In the genomic region with DNA sequence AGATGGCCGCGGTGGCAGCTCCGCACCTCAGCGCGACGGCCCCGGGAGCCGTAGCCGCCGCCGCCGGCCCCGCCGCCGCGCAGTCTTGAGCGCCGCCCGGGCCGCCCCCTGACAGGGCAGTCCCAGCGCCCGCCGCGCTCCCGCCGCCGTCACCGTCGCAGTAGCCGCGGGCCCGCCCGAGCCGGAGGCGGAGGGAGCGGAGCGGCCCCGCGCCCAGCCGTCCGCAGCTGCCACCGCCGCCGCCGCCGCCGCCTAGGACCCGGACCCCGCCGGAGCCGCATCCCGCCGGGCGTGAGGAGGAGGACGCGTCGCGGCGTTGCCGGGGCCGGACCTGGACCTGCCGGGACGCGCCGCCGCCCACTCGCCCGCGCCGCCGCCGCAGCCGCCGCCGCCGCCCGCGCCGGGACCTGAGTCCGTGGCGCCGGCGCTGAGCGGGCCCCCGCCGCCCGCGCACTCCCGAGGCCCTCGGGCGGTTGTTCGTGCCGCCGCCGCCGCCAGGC, we compare ENCODE assay signal across 1 cellular context.
TF ChIP-seq lines count a peak whose summit lies in the region.

No MANE protein-coding gene starts in this region.

TF ChIP-seq in WTC11, 78 proteins besides CTCF, POLR2A, EP300 and RAD21 (continued from another document):
- TF ChIP-seq, protein P1, sequence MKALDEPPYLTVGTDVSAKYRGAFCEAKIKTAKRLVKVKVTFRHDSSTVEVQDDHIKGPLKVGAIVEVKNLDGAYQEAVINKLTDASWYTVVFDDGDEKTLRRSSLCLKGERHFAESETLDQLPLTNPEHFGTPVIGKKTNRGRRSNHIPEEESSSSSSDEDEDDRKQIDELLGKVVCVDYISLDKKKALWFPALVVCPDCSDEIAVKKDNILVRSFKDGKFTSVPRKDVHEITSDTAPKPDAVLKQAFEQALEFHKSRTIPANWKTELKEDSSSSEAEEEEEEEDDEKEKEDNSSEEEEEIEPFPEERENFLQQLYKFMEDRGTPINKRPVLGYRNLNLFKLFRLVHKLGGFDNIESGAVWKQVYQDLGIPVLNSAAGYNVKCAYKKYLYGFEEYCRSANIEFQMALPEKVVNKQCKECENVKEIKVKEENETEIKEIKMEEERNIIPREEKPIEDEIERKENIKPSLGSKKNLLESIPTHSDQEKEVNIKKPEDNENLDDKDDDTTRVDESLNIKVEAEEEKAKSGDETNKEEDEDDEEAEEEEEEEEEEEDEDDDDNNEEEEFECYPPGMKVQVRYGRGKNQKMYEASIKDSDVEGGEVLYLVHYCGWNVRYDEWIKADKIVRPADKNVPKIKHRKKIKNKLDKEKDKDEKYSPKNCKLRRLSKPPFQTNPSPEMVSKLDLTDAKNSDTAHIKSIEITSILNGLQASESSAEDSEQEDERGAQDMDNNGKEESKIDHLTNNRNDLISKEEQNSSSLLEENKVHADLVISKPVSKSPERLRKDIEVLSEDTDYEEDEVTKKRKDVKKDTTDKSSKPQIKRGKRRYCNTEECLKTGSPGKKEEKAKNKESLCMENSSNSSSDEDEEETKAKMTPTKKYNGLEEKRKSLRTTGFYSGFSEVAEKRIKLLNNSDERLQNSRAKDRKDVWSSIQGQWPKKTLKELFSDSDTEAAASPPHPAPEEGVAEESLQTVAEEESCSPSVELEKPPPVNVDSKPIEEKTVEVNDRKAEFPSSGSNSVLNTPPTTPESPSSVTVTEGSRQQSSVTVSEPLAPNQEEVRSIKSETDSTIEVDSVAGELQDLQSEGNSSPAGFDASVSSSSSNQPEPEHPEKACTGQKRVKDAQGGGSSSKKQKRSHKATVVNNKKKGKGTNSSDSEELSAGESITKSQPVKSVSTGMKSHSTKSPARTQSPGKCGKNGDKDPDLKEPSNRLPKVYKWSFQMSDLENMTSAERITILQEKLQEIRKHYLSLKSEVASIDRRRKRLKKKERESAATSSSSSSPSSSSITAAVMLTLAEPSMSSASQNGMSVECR (CRISPR knock-in tag; IDR thresholded peaks at IDR 0.05; ENCODE audit: borderline replicate concordance) = no peak
- TF ChIP-seq NFYB (CRISPR knock-in tag; conservative IDR thresholded peaks at IDR 0.05; ENCODE audit: low read depth) = no peak
- TF ChIP-seq FOXP1 (CRISPR knock-in tag; IDR thresholded peaks at IDR 0.05; ENCODE audit: borderline replicate concordance) = no peak
- no peak for TF ChIP-seq ZNF281 (CRISPR knock-in tag; IDR thresholded peaks at IDR 0.05)
- no peak for TF ChIP-seq ZNF219 (CRISPR knock-in tag; IDR thresholded peaks at IDR 0.05; ENCODE audit: borderline replicate concordance)
TF ChIP-seq in WTC11: peak in this region for 0.
